In genomic region chr18:3824101-3824500, GRCh38 we compare ENCODE assay signal across 22 cellular contexts.
"Had no signal": no experiment of that assay in that cellular context is flagged by ENCODE, and none has a peak within 500 bp of the region (broad histone marks: within the 10 kb centered on the region; RNA-seq: fewer than 3 reads in every experiment).

No MANE protein-coding gene starts in this region.

- H3K27ac ChIP-seq: left lung, lower lobe of right lung, pancreas, prostate gland, skin epidermis, spleen, suprapubic skin, thoracic aorta, tibial artery had no signal

- H3K4me1 ChIP-seq: left lung, lower lobe of right lung, pancreas, prostate gland, spleen, suprapubic skin, tibial artery had no signal

- H3K27me3 ChIP-seq: left lung, pancreas, suprapubic skin, tibial artery had no signal

- DNase-seq: hippocampal formation; immature natural killer cell; kidney; left colon; left lung; lower lobe of right lung; mammary epithelial cell; mesenchymal stem cell; naive thymus-derived CD8-positive, alpha-beta T cell; nucleus accumbens; pancreas; posterior cingulate gyrus; retina; right cardiac atrium; spleen; stimulated activated CD4-positive, alpha-beta T cell treated with anti-CD3 and anti-CD28 coated beads, Interleukin-4, amount 100 ng/mL, for 24 hours; stimulated activated naive CD4-positive, alpha-beta T cell; tibial artery had no signal

- H3K4me3 ChIP-seq: left lung, lower lobe of right lung, pancreas, prostate gland, skin epidermis, spleen, suprapubic skin, thoracic aorta, tibial artery had no signal

- H3K36me3 ChIP-seq: left lung, lower lobe of right lung, pancreas, prostate gland, spleen, suprapubic skin, thoracic aorta, tibial artery had no signal

- H3K9me3 ChIP-seq: left lung, lower lobe of right lung, pancreas, prostate gland, suprapubic skin, thoracic aorta, tibial artery had no signal
